9 cellular contexts compared by ENCODE assay signal in genomic region chr6:138545621-138545980, GRCh38. TPM values are rescaled to one million over a fixed set of nuclear protein-coding genes. Genes with fewer than 3 reads are reported as not detected.
DNase-seq lines count a peak whose midpoint lies in the region; ATAC-seq, FAIRE-seq and TF ChIP-seq lines count a peak whose summit lies in the region.
"Had no signal": no experiment of that assay in that cellular context is flagged by ENCODE, and none has a peak within 500 bp of the region (broad histone marks: within the 10 kb centered on the region; RNA-seq: fewer than 3 reads in every experiment).

No MANE protein-coding gene starts in this region.

- no peaks in the 10 kb centered on the region for H3K9me3 Mint-ChIP-seq in nephron

- TF ChIP-seq CTCF in fibroblast of villous mesenchyme (IDR thresholded peaks at IDR 0.05; ENCODE audit: insufficient read depth, low read depth, low read length) (no peak), nephron (IDR thresholded peaks at IDR 0.05; ENCODE audit: unreplicated experiment in 3 of 3) (no peak)

- peak overlapping the region; percentile 43 to 79 (median 66) for H3K27ac Mint-ChIP-seq in nephron
- H3K27ac Mint-ChIP-seq: B cell had no signal

- H3K4me1 Mint-ChIP-seq in nephron, result peaks cover 38% of the 10 kb centered on the region
- H3K4me1 Mint-ChIP-seq: B cell had no signal

- FAIRE-seq in frontal cortex (lab: Jason Lieb, UNC), result no peak

- no peaks in the 10 kb centered on the region for H3K36me3 Mint-ChIP-seq in nephron (ENCODE audit: low read depth)

- no peaks in the 10 kb centered on the region for H3K27me3 Mint-ChIP-seq in nephron (ENCODE audit: low read depth)

- H3K4me3 ChIP-seq in fibroblast of villous mesenchyme (ENCODE audit: low read depth, low read length), result peak overlapping the region; percentile 19

- DNase-seq in A172 (ENCODE audit: low spot score), result peak; percentile 65
- DNase-seq in NCI-H69 (lab: John Stamatoyannopoulos, UW), result peak; percentile 90
- peak; percentile 56 for DNase-seq in fibroblast of villous mesenchyme (ENCODE audit: low read depth)
- no peak for DNase-seq in cortex of kidney (lab: John Stamatoyannopoulos, UW)
- no peak for DNase-seq in activated CD4-positive, alpha-beta T cell treated with anti-CD3 and anti-CD28 coated beads, Interleukin-2, amount 50 U/mL, for 4 hours
- DNase-seq in frontal cortex (ENCODE audit: low spot score in 2 of 2), result no peak

- peak overlapping the region; percentile 45 to 85 (median 76) for H3K4me3 Mint-ChIP-seq in nephron
- H3K4me3 Mint-ChIP-seq: B cell had no signal

- ATAC-seq in HG02798 (IDR thresholded peaks at IDR 0.05; ENCODE audit: poor library complexity, unreplicated experiment), result no peak

RNA-seq across cellular contexts. Expression of gene NHSL1, which starts 46.3 kb away (rescaled TPM):
- total RNA-seq in A172 (2014; rRNA removed; shearing (Covaris generic)), result 2.6 and 10.4 TPM in 2 replicates
- total RNA-seq in fibroblast of villous mesenchyme (4.7 and 9.7 TPM in 2 replicates), frontal cortex (71.3 TPM)

Comparison
In these comparisons a context has a peak if more than half of its experiments do, and no peak if none do; other contexts are left out.
1. DNase-seq: peak in A172 (single experiment), NCI-H69 (single experiment) and fibroblast of villous mesenchyme (single experiment); none in cortex of kidney (single experiment), activated CD4-positive, alpha-beta T cell treated with anti-CD3 and anti-CD28 coated beads, Interleukin-2, amount 50 U/mL, for 4 hours (0 of 2) and frontal cortex (0 of 2).